Comparison of ENCODE assay signal across 8 cellular contexts in genomic region chr9:129278391-129279237, GRCh38.
DNase-seq lines count a peak whose midpoint lies in the region; ATAC-seq and TF ChIP-seq lines count a peak whose summit lies in the region.

No MANE protein-coding gene starts in this region.

- H3K9me3 ChIP-seq in BLaER1 = no peaks in the 10 kb centered on the region
- no peaks in the 10 kb centered on the region for H3K9me3 ChIP-seq in lower lobe of right lung
- H3K9me3 ChIP-seq in CD8-positive, alpha-beta T cell (ENCODE audit: low read length) = no peaks in the 10 kb centered on the region

- H3K27me3 ChIP-seq in BLaER1 (no peaks in the 10 kb centered on the region), lower lobe of right lung (ENCODE audit: low read depth) (no peaks in the 10 kb centered on the region)
- no peaks in the 10 kb centered on the region for H3K27me3 ChIP-seq in CD8-positive, alpha-beta T cell (ENCODE audit: insufficient read depth, low read length)

- H3K27ac ChIP-seq in BLaER1 (peak overlapping the region; percentile 61), lower lobe of right lung (no peak overlapping the region)
- H3K27ac ChIP-seq in CD8-positive, alpha-beta T cell (ENCODE audit: low read depth, low read length) = no peak overlapping the region

- ATAC-seq in WTC11 = peak; percentile 60
- ATAC-seq in lower lobe of right lung = no peak
- no peak for ATAC-seq in HG03280 (IDR thresholded peaks at IDR 0.05; ENCODE audit: unreplicated experiment)
- ATAC-seq in CD8-positive, alpha-beta T cell = no peak

- H3K27ac Mint-ChIP-seq in WTC11 = peak overlapping the region; percentile 78; the same call in 1 of the 2 replicates
- no peak overlapping the region for H3K27ac Mint-ChIP-seq in CD8-positive, alpha-beta T cell

- peak overlapping the region; percentile 47 for H3K4me3 ChIP-seq in BLaER1
- no peak overlapping the region for H3K4me3 ChIP-seq in lower lobe of right lung
- H3K4me3 ChIP-seq in CD8-positive, alpha-beta T cell (ENCODE audit: low read depth, low read length) = no peak overlapping the region

- CTCF ChIA-PET in WTC11 (lab: Charles Lee) = interaction anchor here (1.3 to 2.0 kb wide), 3 partner anchors 44 to 147 kb away, joined by 3 to 6 read pairs (median 4); no protein-coding TSS in a partner anchor
- CTCF ChIA-PET in CD8-positive, alpha-beta T cell (lab: Charles Lee) = no interaction called here

- H3K36me3 Mint-ChIP-seq in WTC11 = no peaks in the 10 kb centered on the region
- no peaks in the 10 kb centered on the region for H3K36me3 Mint-ChIP-seq in CD8-positive, alpha-beta T cell

- POLR2A ChIA-PET in WTC11 (lab: Charles Lee) = no interaction called here
- POLR2A ChIA-PET in CD8-positive, alpha-beta T cell (lab: Charles Lee) = no interaction called here

- H3K27me3 Mint-ChIP-seq in WTC11 (ENCODE audit: low read depth) = peaks cover 3% of the 10 kb centered on the region; the same call in 1 of the 2 replicates
- H3K27me3 Mint-ChIP-seq in CD8-positive, alpha-beta T cell (ENCODE audit: low read depth) = no peaks in the 10 kb centered on the region

- peaks cover 52% of the 10 kb centered on the region for H3K4me1 Mint-ChIP-seq in WTC11
- H3K4me1 Mint-ChIP-seq in CD8-positive, alpha-beta T cell (ENCODE audit: low read depth) = no peaks in the 10 kb centered on the region

- DNase-seq in LoVo (ENCODE audit: low spot score) (peak; percentile 65), WTC11 (ENCODE audit: low spot score) (peak; percentile 63), lower lobe of right lung (peak; percentile 46), activated gamma-delta T cell treated with Interleukin-2 at 50 U/mL for 16 hours (no peak), hepatic stellate cell (ENCODE audit: low spot score) (no peak)
- no peak for DNase-seq in CD8-positive, alpha-beta T cell

- no peak overlapping the region; the same call in 1 of the 2 replicates for H3K9ac ChIP-seq in BLaER1

- no peaks in the 10 kb centered on the region for H3K9me3 Mint-ChIP-seq in WTC11
- no peaks in the 10 kb centered on the region for H3K9me3 Mint-ChIP-seq in CD8-positive, alpha-beta T cell

- no peaks in the 10 kb centered on the region for H3K36me3 ChIP-seq in BLaER1
- no peaks in the 10 kb centered on the region for H3K36me3 ChIP-seq in lower lobe of right lung
- H3K36me3 ChIP-seq in CD8-positive, alpha-beta T cell (ENCODE audit: insufficient read depth, low read length) = no peaks in the 10 kb centered on the region

- H3K4me1 ChIP-seq in BLaER1 (peaks cover 98% of the 10 kb centered on the region), lower lobe of right lung (peaks cover 22% of the 10 kb centered on the region)
- H3K4me1 ChIP-seq in CD8-positive, alpha-beta T cell (ENCODE audit: insufficient read depth, low read length) = no peaks in the 10 kb centered on the region

- no peak for TF ChIP-seq CTCF in WTC11 (IDR thresholded peaks at IDR 0.05)
- TF ChIP-seq CTCF in lower lobe of right lung (IDR thresholded peaks at IDR 0.05) = no peak
- TF ChIP-seq CTCF in CD8-positive, alpha-beta T cell (IDR thresholded peaks at IDR 0.05) = no peak

- peak overlapping the region; percentile 96 for H3K4me2 ChIP-seq in BLaER1

- H4K20me1 ChIP-seq in BLaER1 = no peaks in the 10 kb centered on the region

- peak overlapping the region; percentile 22 for H3K4me3 Mint-ChIP-seq in WTC11
- H3K4me3 Mint-ChIP-seq in CD8-positive, alpha-beta T cell = no peak overlapping the region

- intact Hi-C loops in lower lobe of right lung (cut with DNase I) = no loop called here
- intact Hi-C loops in CD8-positive, alpha-beta T cell (cut with DNase I, micrococcal nuclease) = no loop called here

TF ChIP-seq in WTC11, 78 proteins besides CTCF, POLR2A, EP300 and RAD21:
- TF ChIP-seq NR1H2 (CRISPR knock-in tag; IDR thresholded peaks at IDR 0.05) (no peak), FOXP4 (CRISPR knock-in tag; IDR thresholded peaks at IDR 0.05) (no peak), ARID4B (CRISPR knock-in tag; IDR thresholded peaks at IDR 0.05; ENCODE audit: borderline replicate concordance) (no peak), RORB (CRISPR knock-in tag; IDR thresholded peaks at IDR 0.05) (no peak), CREM (CRISPR knock-in tag; IDR thresholded peaks at IDR 0.05) (no peak)

Comparison
In these comparisons a context has a peak if more than half of its experiments do, and no peak if none do; other contexts are left out.
1. DNase-seq: peak in LoVo (single experiment), WTC11 (single experiment) and lower lobe of right lung (single experiment); none in activated gamma-delta T cell treated with Interleukin-2 at 50 U/mL for 16 hours (single experiment), hepatic stellate cell (single experiment) and CD8-positive, alpha-beta T cell (0 of 7).